In the genomic region with DNA sequence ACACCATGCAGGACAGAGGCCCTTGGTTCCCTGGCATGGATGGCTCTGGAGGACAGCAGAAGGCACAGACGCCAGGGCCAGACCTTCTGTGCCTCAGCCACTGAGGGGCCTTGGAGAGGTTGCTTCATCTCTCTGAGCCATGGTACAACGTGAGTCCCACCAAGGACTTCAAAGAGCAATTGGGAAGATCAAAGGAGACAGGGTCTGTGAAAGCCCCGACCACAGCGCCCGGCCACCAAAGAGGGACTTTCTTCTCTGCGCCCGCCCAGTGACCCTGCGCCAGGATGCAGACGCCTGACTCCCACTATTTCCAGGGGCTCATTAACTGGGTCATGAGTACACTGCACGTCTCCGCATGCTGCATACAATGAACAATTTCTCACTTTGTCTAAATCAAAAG, we compare ENCODE assay signal across 16 cellular contexts.
DNase-seq lines count a peak whose midpoint lies in the region; ATAC-seq and TF ChIP-seq lines count a peak whose summit lies in the region.
"Had no signal": no experiment of that assay in that cellular context is flagged by ENCODE, and none has a peak within 500 bp of the region (broad histone marks: within the 10 kb centered on the region; RNA-seq: fewer than 3 reads in every experiment).

No MANE protein-coding gene starts in this region.

- H3K9me3 ChIP-seq in right atrium auricular region = no peaks in the 10 kb centered on the region
- H3K9me3 ChIP-seq in T-helper 17 cell (ENCODE audit: control insufficient read depth, low read length, poor library complexity, severe bottlenecking) = no peaks in the 10 kb centered on the region
- H3K9me3 ChIP-seq: BLaER1 treated with 17β-estradiol and CSF1 and Interleukin-3, amounts not matched to agents 10 nM and 100 nM had no signal

- intact Hi-C loops in left ventricle myocardium superior (cut with micrococcal nuclease) = no loop called here

- no peak overlapping the region for H3K27ac ChIP-seq in right atrium auricular region
- H3K27ac ChIP-seq: BLaER1 treated with 17β-estradiol and CSF1 and Interleukin-3, amounts not matched to agents 10 nM and 100 nM had no signal

- peaks cover 0 to 30% of the 10 kb centered on the region in 2 donors for H3K4me1 ChIP-seq in right atrium auricular region

- peaks cover 8% of the 10 kb centered on the region for H3K4me1 Mint-ChIP-seq in T-helper 17 cell
- peaks cover 16% of the 10 kb centered on the region for H3K4me1 Mint-ChIP-seq in neural crest cell

- peaks cover 62% of the 10 kb centered on the region for H3K36me3 ChIP-seq in right atrium auricular region

- no peaks in the 10 kb centered on the region for H3K27me3 ChIP-seq in right atrium auricular region

- H3K4me3 Mint-ChIP-seq in T-helper 17 cell (no peak overlapping the region), neural crest cell (no peak overlapping the region)

- ATAC-seq in left ventricle myocardium superior = no peak
- ATAC-seq in T-helper 17 cell = no peak
- ATAC-seq: K562, SK-N-SH treated with all-trans-retinoic acid at 6 μM for 48 hours had no signal

- DNase-seq in left ventricle myocardium superior (peak; percentile 23), right atrium auricular region (ENCODE audit: low spot score) (no peak), T-helper 17 cell (no peak), neural crest cell (ENCODE audit: low read depth, low spot score) (no peak), C1 segment of cervical spinal cord (lab: John Stamatoyannopoulos, UW) (no peak), NCI-H82 (lab: John Stamatoyannopoulos, UW) (no peak), AG08396 (ENCODE audit: low spot score) (no peak)
- DNase-seq: DMS 273 treated with DMSO at 0.1 percent for 48 hours, DND-41, NCI-H1092 treated with DMSO at 0.1 percent for 48 hours, NCI-H2081 treated with DMSO at 0.1 percent for 48 hours, NCI-H446 treated with DMSO at 0.1 percent for 48 hours, SIG-M5 had no signal

- H3K36me3 Mint-ChIP-seq in T-helper 17 cell (ENCODE audit: low read depth) (no peaks in the 10 kb centered on the region), neural crest cell (ENCODE audit: low read depth) (peaks cover 4% of the 10 kb centered on the region)

- H3K27me3 Mint-ChIP-seq in T-helper 17 cell (no peaks in the 10 kb centered on the region), neural crest cell (ENCODE audit: low read depth) (no peaks in the 10 kb centered on the region)

- no peaks in the 10 kb centered on the region for H3K9me3 Mint-ChIP-seq in neural crest cell

- no peak overlapping the region for H3K4me3 ChIP-seq in right atrium auricular region
- H3K4me3 ChIP-seq: BLaER1 treated with 17β-estradiol and CSF1 and Interleukin-3, amounts not matched to agents 10 nM and 100 nM; K562 had no signal

- H3K27ac Mint-ChIP-seq in T-helper 17 cell (peak overlapping the region; percentile 62), neural crest cell (ENCODE audit: unreplicated experiment) (peak overlapping the region; percentile 70)

- no peak for TF ChIP-seq CTCF in right atrium auricular region (IDR thresholded peaks at IDR 0.05)
- no peak for TF ChIP-seq CTCF in neural crest cell (conservative IDR thresholded peaks at IDR 0.05)
